33 cellular contexts compared by ENCODE assay signal in genomic region chr5:73096239-73096575, GRCh38. TPM values are rescaled to one million over a fixed set of nuclear protein-coding genes. Genes with fewer than 3 reads are reported as not detected.
DNase-seq lines count a peak whose midpoint lies in the region; ATAC-seq lines count a peak whose summit lies in the region.
"Had no signal": no experiment of that assay in that cellular context is flagged by ENCODE, and none has a peak within 500 bp of the region (broad histone marks: within the 10 kb centered on the region; RNA-seq: fewer than 3 reads in every experiment).

No MANE protein-coding gene starts in this region.

- peaks cover 49% of the 10 kb centered on the region for H3K27me3 Mint-ChIP-seq in activated T-cell treated with anti-CD3 and anti-CD28 coated beads, Interleukin-2, amount 50 U/mL, for 72 hours (ENCODE audit: low read depth)
- H3K27me3 Mint-ChIP-seq in activated T-cell treated with anti-CD3 and anti-CD28 coated beads, Interleukin-2, amount 50 U/mL, for 4 hours (ENCODE audit: low read depth), result peaks cover 11% of the 10 kb centered on the region
- no peaks in the 10 kb centered on the region for H3K27me3 Mint-ChIP-seq in effector memory CD8-positive, alpha-beta T cell
- H3K27me3 Mint-ChIP-seq in stimulated activated naive B cell treated with anti-CD40 and anti-IgM and Interleukin-4, amounts not matched to agents 10 μg/mL and 1 μg/mL and 100 μg/mL, for 72 hours, result no peaks in the 10 kb centered on the region

- H3K36me3 Mint-ChIP-seq in activated T-cell treated with anti-CD3 and anti-CD28 coated beads, Interleukin-2, amount 50 U/mL, for 72 hours (ENCODE audit: insufficient read depth in 2 of 2), result peaks cover 0 to 4% of the 10 kb centered on the region in 2 donors
- H3K36me3 Mint-ChIP-seq in activated T-cell treated with anti-CD3 and anti-CD28 coated beads, Interleukin-2, amount 50 U/mL, for 4 hours (ENCODE audit: insufficient read depth), result no peaks in the 10 kb centered on the region
- H3K36me3 Mint-ChIP-seq in effector memory CD8-positive, alpha-beta T cell (ENCODE audit: insufficient read depth), result no peaks in the 10 kb centered on the region
- H3K36me3 Mint-ChIP-seq in stimulated activated naive B cell treated with anti-CD40 and anti-IgM and Interleukin-4, amounts not matched to agents 10 μg/mL and 1 μg/mL and 100 μg/mL, for 72 hours, result peaks cover 0 to 2% of the 10 kb centered on the region in 2 donors

- ATAC-seq in activated T-cell treated with anti-CD3 and anti-CD28 coated beads, Interleukin-2, amount 50 U/mL, for 72 hours (replicated peaks in 1 of 2), result peak; percentile 25 to 76
- ATAC-seq in activated T-cell treated with anti-CD3 and anti-CD28 coated beads, Interleukin-2, amount 50 U/mL, for 4 hours, result no peak
- peak; percentile 93 for ATAC-seq in effector memory CD8-positive, alpha-beta T cell (replicated peaks)
- peak; percentile 41 to 47 for ATAC-seq in stimulated activated naive B cell treated with anti-CD40 and anti-IgM and Interleukin-4, amounts not matched to agents 10 μg/mL and 1 μg/mL and 100 μg/mL, for 72 hours (replicated peaks)
- no peak for ATAC-seq in GM21717 (IDR thresholded peaks at IDR 0.05; ENCODE audit: unreplicated experiment)
- ATAC-seq: lower lobe of right lung, psoas muscle had no signal

- DNase-seq in activated T-cell treated with anti-CD3 and anti-CD28 coated beads, Interleukin-2, amount 50 U/mL, for 72 hours, result no peak
- no peak for DNase-seq in activated T-cell treated with anti-CD3 and anti-CD28 coated beads, Interleukin-2, amount 50 U/mL, for 4 hours
- DNase-seq in Jurkat, Clone E6-1 (ENCODE audit: low read depth, low spot score), result peak; percentile 47
- DNase-seq in effector memory CD8-positive, alpha-beta T cell, result peak in 2 of 3 experiments; percentile 4 to 7
- no peak for DNase-seq in stimulated activated naive B cell treated with anti-CD40 and anti-IgM and Interleukin-4, amounts not matched to agents 10 μg/mL and 1 μg/mL and 100 μg/mL, for 72 hours
- no peak for DNase-seq in DMS 273 (lab: John Stamatoyannopoulos, UW; ENCODE audit: unreplicated experiment)
- DNase-seq in putamen (ENCODE audit: low spot score), result no peak
- DNase-seq: activated CD4-positive, alpha-beta T cell treated with anti-CD3 and anti-CD28 coated beads, Interleukin-2, amount 10 ng/mL, durations not matched to agents 24 days and 14 days; activated naive CD4-positive, alpha-beta T cell; activated T-cell treated with anti-CD3 and anti-CD28 coated beads, Interleukin-2, amount 50 U/mL, for 24 hours; CD4-positive, alpha-beta T cell; DMS 273 treated with DMSO at 0.1 percent for 48 hours; endodermal cell; H9; head of caudate nucleus; KG1; kidney; lower lobe of right lung; midbrain; naive B cell; NCI-H1417; NCI-H2081; NCI-H2227 treated with DMSO at 0.1 percent for 48 hours; NCI-H526 treated with DMSO at 0.1 percent for 48 hours; nucleus accumbens; psoas muscle; SJCRH30; stimulated activated naive CD4-positive, alpha-beta T cell; T1000; testis had no signal

- no peak overlapping the region for H3K4me3 Mint-ChIP-seq in activated T-cell treated with anti-CD3 and anti-CD28 coated beads, Interleukin-2, amount 50 U/mL, for 72 hours
- H3K4me3 Mint-ChIP-seq in activated T-cell treated with anti-CD3 and anti-CD28 coated beads, Interleukin-2, amount 50 U/mL, for 4 hours, result no peak overlapping the region
- H3K4me3 Mint-ChIP-seq in effector memory CD8-positive, alpha-beta T cell, result peak overlapping the region; percentile 20 to 43
- H3K4me3 Mint-ChIP-seq in stimulated activated naive B cell treated with anti-CD40 and anti-IgM and Interleukin-4, amounts not matched to agents 10 μg/mL and 1 μg/mL and 100 μg/mL, for 72 hours, result no peak overlapping the region
- H3K4me3 Mint-ChIP-seq: activated CD4-positive, alpha-beta T cell treated with anti-CD3 and anti-CD28 coated beads, Interleukin-2, amount 10 ng/mL, durations not matched to agents 24 days and 14 days; activated T-cell treated with anti-CD3 and anti-CD28 coated beads, Interleukin-2, amount 50 U/mL, for 24 hours; CD4-positive, alpha-beta T cell; dendritic cell treated with granulocyte-macrophage colony-stimulating factor and Interleukin-4, amounts not matched to agents 40 ng/mL and 50 ng/mL, for 4 days; endodermal cell; H9; naive B cell had no signal

- H3K4me3 ChIP-seq in Jurkat, Clone E6-1 (ENCODE audit: low read length), result no peak overlapping the region
- H3K4me3 ChIP-seq: lower lobe of right lung, psoas muscle, SJCRH30, testis had no signal

- H3K9me3 Mint-ChIP-seq in activated T-cell treated with anti-CD3 and anti-CD28 coated beads, Interleukin-2, amount 50 U/mL, for 72 hours, result peaks cover 0 to 2% of the 10 kb centered on the region in 2 donors
- H3K9me3 Mint-ChIP-seq in activated T-cell treated with anti-CD3 and anti-CD28 coated beads, Interleukin-2, amount 50 U/mL, for 4 hours, result peaks cover 6% of the 10 kb centered on the region
- no peaks in the 10 kb centered on the region for H3K9me3 Mint-ChIP-seq in effector memory CD8-positive, alpha-beta T cell
- H3K9me3 Mint-ChIP-seq in stimulated activated naive B cell treated with anti-CD40 and anti-IgM and Interleukin-4, amounts not matched to agents 10 μg/mL and 1 μg/mL and 100 μg/mL, for 72 hours, result peaks cover 0 to 5% of the 10 kb centered on the region in 2 donors
- H3K9me3 Mint-ChIP-seq: activated CD4-positive, alpha-beta T cell treated with anti-CD3 and anti-CD28 coated beads, Interleukin-2, amount 10 ng/mL, durations not matched to agents 24 days and 14 days; CD4-positive, alpha-beta T cell; dendritic cell treated with granulocyte-macrophage colony-stimulating factor and Interleukin-4, amounts not matched to agents 40 ng/mL and 50 ng/mL, for 4 days had no signal

- H3K4me1 Mint-ChIP-seq in activated T-cell treated with anti-CD3 and anti-CD28 coated beads, Interleukin-2, amount 50 U/mL, for 72 hours (ENCODE audit: low read depth), result peaks cover 6% of the 10 kb centered on the region
- no peaks in the 10 kb centered on the region for H3K4me1 Mint-ChIP-seq in activated T-cell treated with anti-CD3 and anti-CD28 coated beads, Interleukin-2, amount 50 U/mL, for 4 hours (ENCODE audit: low read depth)
- H3K4me1 Mint-ChIP-seq in effector memory CD8-positive, alpha-beta T cell (ENCODE audit: low read depth in 2 of 2), result peaks cover 11 to 15% of the 10 kb centered on the region in 2 donors
- peaks cover 2 to 6% of the 10 kb centered on the region in 2 donors for H3K4me1 Mint-ChIP-seq in stimulated activated naive B cell treated with anti-CD40 and anti-IgM and Interleukin-4, amounts not matched to agents 10 μg/mL and 1 μg/mL and 100 μg/mL, for 72 hours
- H3K4me1 Mint-ChIP-seq: activated CD4-positive, alpha-beta T cell treated with anti-CD3 and anti-CD28 coated beads, Interleukin-2, amount 10 ng/mL, durations not matched to agents 24 days and 14 days; endodermal cell; H9; naive B cell had no signal

- H3K27ac Mint-ChIP-seq in activated T-cell treated with anti-CD3 and anti-CD28 coated beads, Interleukin-2, amount 50 U/mL, for 72 hours, result no peak overlapping the region
- H3K27ac Mint-ChIP-seq in effector memory CD8-positive, alpha-beta T cell, result peak overlapping the region; percentile 80 to 87
- no peak overlapping the region for H3K27ac Mint-ChIP-seq in stimulated activated naive B cell treated with anti-CD40 and anti-IgM and Interleukin-4, amounts not matched to agents 10 μg/mL and 1 μg/mL and 100 μg/mL, for 72 hours
- H3K27ac Mint-ChIP-seq: activated CD4-positive, alpha-beta T cell treated with anti-CD3 and anti-CD28 coated beads, Interleukin-2, amount 10 ng/mL, durations not matched to agents 24 days and 14 days; activated T-cell treated with anti-CD3 and anti-CD28 coated beads, Interleukin-2, amount 50 U/mL, for 24 hours; CD4-positive, alpha-beta T cell; dendritic cell treated with granulocyte-macrophage colony-stimulating factor and Interleukin-4, amounts not matched to agents 40 ng/mL and 50 ng/mL, for 4 days; endodermal cell; H9; naive B cell had no signal

RNA-seq across cellular contexts. Expression of gene TMEM171, which starts 24.2 kb away (rescaled TPM):
- not detected for total RNA-seq in activated T-cell treated with anti-CD3 and anti-CD28 coated beads, Interleukin-2, amount 50 U/mL, for 72 hours
- under 1 TPM in 1 of 3 donors, not detected in 2; 0.26 TPM for total RNA-seq in activated T-cell treated with anti-CD3 and anti-CD28 coated beads, Interleukin-2, amount 50 U/mL, for 4 hours
- not detected for polyA plus RNA-seq in Jurkat, Clone E6-1 (2012; ENCODE audit: insufficient read depth, insufficient read length)
- total RNA-seq: activated CD4-positive, alpha-beta T cell treated with anti-CD3 and anti-CD28 coated beads, Interleukin-2, amount 10 ng/mL, durations not matched to agents 24 days and 14 days; CD4-positive, alpha-beta T cell; lower lobe of right lung; SJCRH30; skeletal muscle tissue had no signal

Comparison
In these comparisons a context has a peak if more than half of its experiments do, and no peak if none do; other contexts are left out.
1. ATAC-seq: peak in activated T-cell treated with anti-CD3 and anti-CD28 coated beads, Interleukin-2, amount 50 U/mL, for 72 hours (2 of 2), effector memory CD8-positive, alpha-beta T cell (single experiment) and stimulated activated naive B cell treated with anti-CD40 and anti-IgM and Interleukin-4, amounts not matched to agents 10 μg/mL and 1 μg/mL and 100 μg/mL, for 72 hours (2 of 2); none in activated T-cell treated with anti-CD3 and anti-CD28 coated beads, Interleukin-2, amount 50 U/mL, for 4 hours (0 of 2) and GM21717 (single experiment).
2. DNase-seq: peak in Jurkat, Clone E6-1 (single experiment) and effector memory CD8-positive, alpha-beta T cell (2 of 3); none in activated T-cell treated with anti-CD3 and anti-CD28 coated beads, Interleukin-2, amount 50 U/mL, for 72 hours (0 of 2), activated T-cell treated with anti-CD3 and anti-CD28 coated beads, Interleukin-2, amount 50 U/mL, for 4 hours (single experiment), stimulated activated naive B cell treated with anti-CD40 and anti-IgM and Interleukin-4, amounts not matched to agents 10 μg/mL and 1 μg/mL and 100 μg/mL, for 72 hours (single experiment), DMS 273 (single experiment) and putamen (single experiment).
3. H3K27ac Mint-ChIP-seq: peak in effector memory CD8-positive, alpha-beta T cell (2 of 2); none in activated T-cell treated with anti-CD3 and anti-CD28 coated beads, Interleukin-2, amount 50 U/mL, for 72 hours (single experiment) and stimulated activated naive B cell treated with anti-CD40 and anti-IgM and Interleukin-4, amounts not matched to agents 10 μg/mL and 1 μg/mL and 100 μg/mL, for 72 hours (single experiment).
4. H3K4me3 Mint-ChIP-seq: peak in effector memory CD8-positive, alpha-beta T cell (2 of 2); none in activated T-cell treated with anti-CD3 and anti-CD28 coated beads, Interleukin-2, amount 50 U/mL, for 72 hours (0 of 2), activated T-cell treated with anti-CD3 and anti-CD28 coated beads, Interleukin-2, amount 50 U/mL, for 4 hours (single experiment) and stimulated activated naive B cell treated with anti-CD40 and anti-IgM and Interleukin-4, amounts not matched to agents 10 μg/mL and 1 μg/mL and 100 μg/mL, for 72 hours (0 of 2).